ENCODE assay signal across 8 cellular contexts in the genomic region with DNA sequence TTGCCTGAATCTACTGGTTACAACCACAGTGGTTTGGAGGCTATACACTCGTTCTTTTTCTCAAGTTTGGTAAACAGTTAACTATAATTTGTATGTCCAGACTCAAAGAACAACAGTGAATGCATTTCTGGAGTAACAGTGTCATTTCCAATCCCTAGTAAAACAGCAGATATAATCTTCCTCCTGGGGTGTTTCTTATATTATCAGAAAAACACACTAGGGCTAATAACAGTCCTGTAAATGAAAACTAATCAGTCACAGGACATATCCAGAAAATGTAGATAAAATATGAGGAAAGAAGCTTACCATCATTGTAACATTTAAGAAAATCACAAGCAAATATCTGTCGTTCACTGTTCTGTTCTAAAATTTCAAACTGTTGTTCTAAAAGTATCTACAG.
"Had no signal": no experiment of that assay in that cellular context is flagged by ENCODE, and none has a peak within 500 bp of the region (broad histone marks: within the 10 kb centered on the region; RNA-seq: fewer than 3 reads in every experiment).

No MANE protein-coding gene starts in this region.

- FAIRE-seq: H1, H54, HTR-8/SVneo had no signal

- H2AFZ ChIP-seq: GM23338 had no signal

- DNase-seq: H9, HCEC 1CT, IMR-90, KBM-7 had no signal

- H3K4me1 Mint-ChIP-seq: GM23338, H9 had no signal

- H3K4me2 ChIP-seq: GM23338 had no signal

- H3K4me3 Mint-ChIP-seq: GM23338, H9 had no signal

- H3K27ac Mint-ChIP-seq: GM23338, H9 had no signal

- H3K9me3 Mint-ChIP-seq: GM23338, H9 had no signal

- ATAC-seq: GM23338 had no signal

- H3K4me3 ChIP-seq: GM23338 had no signal
